Comparison of ENCODE assay signal across 1 cellular context in genomic region chr6:30614044-30614842, GRCh38.
TF ChIP-seq lines count a peak whose summit lies in the region.

No MANE protein-coding gene starts in this region.

TF ChIP-seq in K562, 482 proteins besides CTCF, POLR2A, EP300 and RAD21 (continued from another document and continues in another):
- TF ChIP-seq, protein P1, sequence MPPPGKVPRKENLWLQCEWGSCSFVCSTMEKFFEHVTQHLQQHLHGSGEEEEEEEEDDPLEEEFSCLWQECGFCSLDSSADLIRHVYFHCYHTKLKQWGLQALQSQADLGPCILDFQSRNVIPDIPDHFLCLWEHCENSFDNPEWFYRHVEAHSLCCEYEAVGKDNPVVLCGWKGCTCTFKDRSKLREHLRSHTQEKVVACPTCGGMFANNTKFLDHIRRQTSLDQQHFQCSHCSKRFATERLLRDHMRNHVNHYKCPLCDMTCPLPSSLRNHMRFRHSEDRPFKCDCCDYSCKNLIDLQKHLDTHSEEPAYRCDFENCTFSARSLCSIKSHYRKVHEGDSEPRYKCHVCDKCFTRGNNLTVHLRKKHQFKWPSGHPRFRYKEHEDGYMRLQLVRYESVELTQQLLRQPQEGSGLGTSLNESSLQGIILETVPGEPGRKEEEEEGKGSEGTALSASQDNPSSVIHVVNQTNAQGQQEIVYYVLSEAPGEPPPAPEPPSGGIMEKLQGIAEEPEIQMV (tag; conservative IDR thresholded peaks at IDR 0.05; ENCODE audit: low read depth) = no peak
- no peak for TF ChIP-seq ATF7 (IDR thresholded peaks at IDR 0.05)
- TF ChIP-seq KDM1A (IDR thresholded peaks at IDR 0.05) = no peak
- no peak; the same call in 1 of the 2 replicates for TF ChIP-seq BACH1 (tag; IDR thresholded peaks at IDR 0.05)
- TF ChIP-seq GABPB2 (CRISPR knock-in tag; conservative IDR thresholded peaks at IDR 0.05) = peak; percentile 85
- TF ChIP-seq SRF (CRISPR knock-in tag; IDR thresholded peaks at IDR 0.05) = peak in 1 of 2 experiments; percentile 31; a peak in 1 of 4 replicates
- TF ChIP-seq, protein P2, sequence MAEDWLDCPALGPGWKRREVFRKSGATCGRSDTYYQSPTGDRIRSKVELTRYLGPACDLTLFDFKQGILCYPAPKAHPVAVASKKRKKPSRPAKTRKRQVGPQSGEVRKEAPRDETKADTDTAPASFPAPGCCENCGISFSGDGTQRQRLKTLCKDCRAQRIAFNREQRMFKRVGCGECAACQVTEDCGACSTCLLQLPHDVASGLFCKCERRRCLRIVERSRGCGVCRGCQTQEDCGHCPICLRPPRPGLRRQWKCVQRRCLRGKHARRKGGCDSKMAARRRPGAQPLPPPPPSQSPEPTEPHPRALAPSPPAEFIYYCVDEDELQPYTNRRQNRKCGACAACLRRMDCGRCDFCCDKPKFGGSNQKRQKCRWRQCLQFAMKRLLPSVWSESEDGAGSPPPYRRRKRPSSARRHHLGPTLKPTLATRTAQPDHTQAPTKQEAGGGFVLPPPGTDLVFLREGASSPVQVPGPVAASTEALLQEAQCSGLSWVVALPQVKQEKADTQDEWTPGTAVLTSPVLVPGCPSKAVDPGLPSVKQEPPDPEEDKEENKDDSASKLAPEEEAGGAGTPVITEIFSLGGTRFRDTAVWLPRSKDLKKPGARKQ (CRISPR knock-in tag; IDR thresholded peaks at IDR 0.05) = no peak; the same call in 1 of the 2 replicates
- TF ChIP-seq NKRF (IDR thresholded peaks at IDR 0.05; ENCODE audit: borderline replicate concordance) = no peak
- TF ChIP-seq TSHZ1 (CRISPR knock-in tag; IDR thresholded peaks at IDR 0.05) = no peak
- no peak for TF ChIP-seq HDAC1 (IDR thresholded peaks at IDR 0.05)
- TF ChIP-seq ZNF23 (CRISPR knock-in tag; IDR thresholded peaks at IDR 0.05) = peak; percentile 72
- peak; percentile 71 for TF ChIP-seq SUPT5H (IDR thresholded peaks at IDR 0.05)
- TF ChIP-seq, protein P3, sequence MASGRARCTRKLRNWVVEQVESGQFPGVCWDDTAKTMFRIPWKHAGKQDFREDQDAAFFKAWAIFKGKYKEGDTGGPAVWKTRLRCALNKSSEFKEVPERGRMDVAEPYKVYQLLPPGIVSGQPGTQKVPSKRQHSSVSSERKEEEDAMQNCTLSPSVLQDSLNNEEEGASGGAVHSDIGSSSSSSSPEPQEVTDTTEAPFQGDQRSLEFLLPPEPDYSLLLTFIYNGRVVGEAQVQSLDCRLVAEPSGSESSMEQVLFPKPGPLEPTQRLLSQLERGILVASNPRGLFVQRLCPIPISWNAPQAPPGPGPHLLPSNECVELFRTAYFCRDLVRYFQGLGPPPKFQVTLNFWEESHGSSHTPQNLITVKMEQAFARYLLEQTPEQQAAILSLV (tag; IDR thresholded peaks at IDR 0.05) = no peak
- no peak for TF ChIP-seq TAL1 (IDR thresholded peaks at IDR 0.05)
- no peak for TF ChIP-seq ZMIZ1 (IDR thresholded peaks at IDR 0.05; ENCODE audit: low read depth in 2 of 2, low read length in 2 of 2)
- TF ChIP-seq ZNF324 (CRISPR knock-in tag; IDR thresholded peaks at IDR 0.05) = peak; percentile 24; the same call in 1 of the 2 replicates
- TF ChIP-seq, protein P4, sequence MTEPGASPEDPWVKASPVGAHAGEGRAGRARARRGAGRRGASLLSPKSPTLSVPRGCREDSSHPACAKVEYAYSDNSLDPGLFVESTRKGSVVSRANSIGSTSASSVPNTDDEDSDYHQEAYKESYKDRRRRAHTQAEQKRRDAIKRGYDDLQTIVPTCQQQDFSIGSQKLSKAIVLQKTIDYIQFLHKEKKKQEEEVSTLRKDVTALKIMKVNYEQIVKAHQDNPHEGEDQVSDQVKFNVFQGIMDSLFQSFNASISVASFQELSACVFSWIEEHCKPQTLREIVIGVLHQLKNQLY (CRISPR knock-in tag; conservative IDR thresholded peaks at IDR 0.05) = no peak
- peak; percentile 54; the same call in 1 of the 2 replicates for TF ChIP-seq KHSRP (IDR thresholded peaks at IDR 0.05)
- peak; percentile 49; the same call in 1 of the 2 replicates for TF ChIP-seq ZBTB40 (IDR thresholded peaks at IDR 0.05)
- no peak for TF ChIP-seq ZBTB40 (CRISPR knock-in tag; IDR thresholded peaks at IDR 0.05)
- TF ChIP-seq, protein P5, sequence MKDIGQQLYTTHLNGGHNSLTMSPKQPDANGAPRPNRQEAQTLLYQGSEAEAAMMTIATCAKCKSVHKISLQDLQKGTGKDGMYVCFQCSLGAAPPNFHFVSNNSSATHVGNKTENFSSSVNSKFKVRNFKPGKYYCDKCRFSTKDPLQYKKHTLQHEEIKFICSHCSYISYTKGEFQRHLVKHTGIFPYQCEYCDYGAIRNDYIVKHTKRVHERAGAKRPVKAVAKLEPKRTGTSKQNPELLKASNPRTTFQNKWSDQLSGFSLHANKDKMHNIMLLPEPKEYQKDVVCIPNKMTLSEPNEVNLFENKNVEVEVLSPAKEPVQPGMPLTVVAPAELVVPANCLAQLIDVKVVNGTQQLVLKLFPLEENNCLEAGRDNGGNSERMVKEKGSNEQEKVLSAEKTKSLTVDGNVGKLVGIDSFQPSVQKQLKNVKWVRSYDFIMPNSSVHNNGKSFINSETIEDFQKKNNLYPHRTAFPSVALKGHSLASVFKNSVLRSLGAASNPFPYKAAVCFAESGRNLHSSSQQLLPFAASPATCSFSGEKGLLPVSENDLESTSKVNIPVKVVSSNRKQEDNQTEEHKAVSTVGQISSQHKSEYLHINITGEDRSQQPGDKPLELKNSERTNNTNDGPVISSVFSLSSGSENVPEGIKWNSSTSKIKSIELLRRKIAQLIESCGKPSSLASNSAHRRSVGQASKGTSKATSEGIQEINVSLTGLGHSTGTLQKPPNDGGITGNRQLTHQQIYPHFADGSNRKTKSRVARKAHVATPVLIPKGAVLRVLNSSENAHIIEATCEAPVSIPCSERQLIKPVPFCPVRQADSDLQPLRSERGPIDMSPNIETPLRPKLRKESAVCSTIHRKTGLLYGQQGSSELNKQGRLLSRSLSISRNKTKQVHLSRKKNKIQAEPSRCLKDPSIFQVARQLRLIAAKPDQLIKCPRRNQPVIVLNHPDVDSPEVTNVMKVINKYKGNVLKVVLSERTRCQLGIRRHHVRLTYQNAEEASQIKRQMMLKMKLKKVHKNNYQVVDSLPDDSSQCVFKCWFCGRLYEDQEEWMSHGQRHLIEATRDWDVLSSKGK (CRISPR knock-in tag; IDR thresholded peaks at IDR 0.05) = no peak
- no peak; the same call in 1 of the 2 replicates for TF ChIP-seq HOXB6 (CRISPR knock-in tag; IDR thresholded peaks at IDR 0.05; ENCODE audit: borderline replicate concordance)
